1 cellular context compared by ENCODE assay signal in genomic region chr12:122182887-122183587, GRCh38.
TF ChIP-seq lines count a peak whose summit lies in the region.

Gene LRRC43, plus strand, starts transcription at chr12:122183123. Its CDS starts 22 bp downstream, at chr12:122183145.

TF ChIP-seq in HepG2, 621 proteins besides CTCF, POLR2A, EP300 and RAD21 (continued from another document and continues in another):
- TF ChIP-seq, protein P1, sequence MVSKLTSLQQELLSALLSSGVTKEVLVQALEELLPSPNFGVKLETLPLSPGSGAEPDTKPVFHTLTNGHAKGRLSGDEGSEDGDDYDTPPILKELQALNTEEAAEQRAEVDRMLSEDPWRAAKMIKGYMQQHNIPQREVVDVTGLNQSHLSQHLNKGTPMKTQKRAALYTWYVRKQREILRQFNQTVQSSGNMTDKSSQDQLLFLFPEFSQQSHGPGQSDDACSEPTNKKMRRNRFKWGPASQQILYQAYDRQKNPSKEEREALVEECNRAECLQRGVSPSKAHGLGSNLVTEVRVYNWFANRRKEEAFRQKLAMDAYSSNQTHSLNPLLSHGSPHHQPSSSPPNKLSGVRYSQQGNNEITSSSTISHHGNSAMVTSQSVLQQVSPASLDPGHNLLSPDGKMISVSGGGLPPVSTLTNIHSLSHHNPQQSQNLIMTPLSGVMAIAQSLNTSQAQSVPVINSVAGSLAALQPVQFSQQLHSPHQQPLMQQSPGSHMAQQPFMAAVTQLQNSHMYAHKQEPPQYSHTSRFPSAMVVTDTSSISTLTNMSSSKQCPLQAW (CRISPR knock-in tag; IDR thresholded peaks at IDR 0.05), result no peak
- TF ChIP-seq, protein P2, sequence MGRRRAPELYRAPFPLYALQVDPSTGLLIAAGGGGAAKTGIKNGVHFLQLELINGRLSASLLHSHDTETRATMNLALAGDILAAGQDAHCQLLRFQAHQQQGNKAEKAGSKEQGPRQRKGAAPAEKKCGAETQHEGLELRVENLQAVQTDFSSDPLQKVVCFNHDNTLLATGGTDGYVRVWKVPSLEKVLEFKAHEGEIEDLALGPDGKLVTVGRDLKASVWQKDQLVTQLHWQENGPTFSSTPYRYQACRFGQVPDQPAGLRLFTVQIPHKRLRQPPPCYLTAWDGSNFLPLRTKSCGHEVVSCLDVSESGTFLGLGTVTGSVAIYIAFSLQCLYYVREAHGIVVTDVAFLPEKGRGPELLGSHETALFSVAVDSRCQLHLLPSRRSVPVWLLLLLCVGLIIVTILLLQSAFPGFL (CRISPR knock-in tag; IDR thresholded peaks at IDR 0.05), result no peak
- TF ChIP-seq ZFX (CRISPR knock-in tag; IDR thresholded peaks at IDR 0.05; ENCODE audit: low read depth), result 0 out of 2 replicates have a peak, but pooled peaks have one; percentile 14
- TF ChIP-seq ZBTB26 (CRISPR knock-in tag; IDR thresholded peaks at IDR 0.05; ENCODE audit: borderline replicate concordance), result no peak
- TF ChIP-seq ARID4A (CRISPR knock-in tag; IDR thresholded peaks at IDR 0.05; ENCODE audit: borderline replicate concordance), result peak; percentile 57; the same call in 1 of the 2 replicates
- no peak for TF ChIP-seq ZNF644 (CRISPR knock-in tag; IDR thresholded peaks at IDR 0.05; ENCODE audit: low read depth)
- TF ChIP-seq CCDC6 (CRISPR knock-in tag; IDR thresholded peaks at IDR 0.05), result 0 out of 2 replicates have a peak, but pooled peaks have one; percentile 24
- TF ChIP-seq RFX3 (CRISPR knock-in tag; IDR thresholded peaks at IDR 0.05), result peak; percentile 54
- TF ChIP-seq SAP130 (CRISPR knock-in tag; IDR thresholded peaks at IDR 0.05; ENCODE audit: low read depth), result peak; percentile 40; the same call in 1 of the 2 replicates
- no peak for TF ChIP-seq HNRNPL (IDR thresholded peaks at IDR 0.05; ENCODE audit: low read depth, low read length)
- TF ChIP-seq ZNF331 (CRISPR knock-in tag; IDR thresholded peaks at IDR 0.05), result no peak
- TF ChIP-seq, protein P3, sequence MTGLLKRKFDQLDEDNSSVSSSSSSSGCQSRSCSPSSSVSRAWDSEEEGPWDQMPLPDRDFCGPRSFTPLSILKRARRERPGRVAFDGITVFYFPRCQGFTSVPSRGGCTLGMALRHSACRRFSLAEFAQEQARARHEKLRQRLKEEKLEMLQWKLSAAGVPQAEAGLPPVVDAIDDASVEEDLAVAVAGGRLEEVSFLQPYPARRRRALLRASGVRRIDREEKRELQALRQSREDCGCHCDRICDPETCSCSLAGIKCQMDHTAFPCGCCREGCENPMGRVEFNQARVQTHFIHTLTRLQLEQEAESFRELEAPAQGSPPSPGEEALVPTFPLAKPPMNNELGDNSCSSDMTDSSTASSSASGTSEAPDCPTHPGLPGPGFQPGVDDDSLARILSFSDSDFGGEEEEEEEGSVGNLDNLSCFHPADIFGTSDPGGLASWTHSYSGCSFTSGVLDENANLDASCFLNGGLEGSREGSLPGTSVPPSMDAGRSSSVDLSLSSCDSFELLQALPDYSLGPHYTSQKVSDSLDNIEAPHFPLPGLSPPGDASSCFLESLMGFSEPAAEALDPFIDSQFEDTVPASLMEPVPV (CRISPR knock-in tag; IDR thresholded peaks at IDR 0.05), result no peak
- TF ChIP-seq, protein P4, sequence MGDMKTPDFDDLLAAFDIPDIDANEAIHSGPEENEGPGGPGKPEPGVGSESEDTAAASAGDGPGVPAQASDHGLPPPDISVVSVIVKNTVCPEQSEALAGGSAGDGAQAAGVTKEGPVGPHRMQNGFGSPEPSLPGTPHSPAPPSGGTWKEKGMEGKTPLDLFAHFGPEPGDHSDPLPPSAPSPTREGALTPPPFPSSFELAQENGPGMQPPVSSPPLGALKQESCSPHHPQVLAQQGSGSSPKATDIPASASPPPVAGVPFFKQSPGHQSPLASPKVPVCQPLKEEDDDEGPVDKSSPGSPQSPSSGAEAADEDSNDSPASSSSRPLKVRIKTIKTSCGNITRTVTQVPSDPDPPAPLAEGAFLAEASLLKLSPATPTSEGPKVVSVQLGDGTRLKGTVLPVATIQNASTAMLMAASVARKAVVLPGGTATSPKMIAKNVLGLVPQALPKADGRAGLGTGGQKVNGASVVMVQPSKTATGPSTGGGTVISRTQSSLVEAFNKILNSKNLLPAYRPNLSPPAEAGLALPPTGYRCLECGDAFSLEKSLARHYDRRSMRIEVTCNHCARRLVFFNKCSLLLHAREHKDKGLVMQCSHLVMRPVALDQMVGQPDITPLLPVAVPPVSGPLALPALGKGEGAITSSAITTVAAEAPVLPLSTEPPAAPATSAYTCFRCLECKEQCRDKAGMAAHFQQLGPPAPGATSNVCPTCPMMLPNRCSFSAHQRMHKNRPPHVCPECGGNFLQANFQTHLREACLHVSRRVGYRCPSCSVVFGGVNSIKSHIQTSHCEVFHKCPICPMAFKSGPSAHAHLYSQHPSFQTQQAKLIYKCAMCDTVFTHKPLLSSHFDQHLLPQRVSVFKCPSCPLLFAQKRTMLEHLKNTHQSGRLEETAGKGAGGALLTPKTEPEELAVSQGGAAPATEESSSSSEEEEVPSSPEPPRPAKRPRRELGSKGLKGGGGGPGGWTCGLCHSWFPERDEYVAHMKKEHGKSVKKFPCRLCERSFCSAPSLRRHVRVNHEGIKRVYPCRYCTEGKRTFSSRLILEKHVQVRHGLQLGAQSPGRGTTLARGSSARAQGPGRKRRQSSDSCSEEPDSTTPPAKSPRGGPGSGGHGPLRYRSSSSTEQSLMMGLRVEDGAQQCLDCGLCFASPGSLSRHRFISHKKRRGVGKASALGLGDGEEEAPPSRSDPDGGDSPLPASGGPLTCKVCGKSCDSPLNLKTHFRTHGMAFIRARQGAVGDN (CRISPR knock-in tag; IDR thresholded peaks at IDR 0.05), result peak; percentile 51
- no peak for TF ChIP-seq IKZF4 (CRISPR knock-in tag; IDR thresholded peaks at IDR 0.05; ENCODE audit: borderline replicate concordance, low read depth, not compliant biosample characterization)
- no peak for TF ChIP-seq ZNF460 (CRISPR knock-in tag; IDR thresholded peaks at IDR 0.05; ENCODE audit: borderline replicate concordance)
- no peak for TF ChIP-seq ETV5 (CRISPR knock-in tag; IDR thresholded peaks at IDR 0.05; ENCODE audit: borderline replicate concordance)
- TF ChIP-seq UBTF (CRISPR knock-in tag; IDR thresholded peaks at IDR 0.05), result 0 out of 2 replicates have a peak, but pooled peaks have one; percentile 26
- TF ChIP-seq ZNF572 (CRISPR knock-in tag; IDR thresholded peaks at IDR 0.05), result no peak
- TF ChIP-seq BHLHE40 (IDR thresholded peaks at IDR 0.05; ENCODE audit: low read length), result no peak
- TF ChIP-seq HCFC1 (IDR thresholded peaks at IDR 0.05; ENCODE audit: low read depth, low read length), result no peak
- no peak for TF ChIP-seq ZNF557 (CRISPR knock-in tag; IDR thresholded peaks at IDR 0.05)
- peak; percentile 35 for TF ChIP-seq HNRNPLL (IDR thresholded peaks at IDR 0.05; ENCODE audit: low read depth, low read length, poor library complexity, severe bottlenecking)
- no peak for TF ChIP-seq REL (CRISPR knock-in tag; conservative IDR thresholded peaks at IDR 0.05)
- TF ChIP-seq CENPBD1 (CRISPR knock-in tag; IDR thresholded peaks at IDR 0.05; ENCODE audit: borderline replicate concordance, low read depth), result no peak
- 0 out of 2 replicates have a peak, but pooled peaks have one; percentile 20 for TF ChIP-seq ZBED4 (CRISPR knock-in tag; IDR thresholded peaks at IDR 0.05; ENCODE audit: borderline replicate concordance)
- no peak for TF ChIP-seq ZNF703 (CRISPR knock-in tag; IDR thresholded peaks at IDR 0.05; ENCODE audit: borderline replicate concordance)
- no peak for TF ChIP-seq BCL6 (CRISPR knock-in tag; IDR thresholded peaks at IDR 0.05)
- no peak for TF ChIP-seq ZNF234 (CRISPR knock-in tag; conservative IDR thresholded peaks at IDR 0.05)
- peak; percentile 44; the same call in 1 of the 2 replicates for TF ChIP-seq GABPB1 (CRISPR knock-in tag; IDR thresholded peaks at IDR 0.05)
- no peak for TF ChIP-seq KLF16 (CRISPR knock-in tag; IDR thresholded peaks at IDR 0.05)
- no peak for TF ChIP-seq POLR2AphosphoS2 (IDR thresholded peaks at IDR 0.05; ENCODE audit: low read depth, low read length)
- TF ChIP-seq, protein P5, sequence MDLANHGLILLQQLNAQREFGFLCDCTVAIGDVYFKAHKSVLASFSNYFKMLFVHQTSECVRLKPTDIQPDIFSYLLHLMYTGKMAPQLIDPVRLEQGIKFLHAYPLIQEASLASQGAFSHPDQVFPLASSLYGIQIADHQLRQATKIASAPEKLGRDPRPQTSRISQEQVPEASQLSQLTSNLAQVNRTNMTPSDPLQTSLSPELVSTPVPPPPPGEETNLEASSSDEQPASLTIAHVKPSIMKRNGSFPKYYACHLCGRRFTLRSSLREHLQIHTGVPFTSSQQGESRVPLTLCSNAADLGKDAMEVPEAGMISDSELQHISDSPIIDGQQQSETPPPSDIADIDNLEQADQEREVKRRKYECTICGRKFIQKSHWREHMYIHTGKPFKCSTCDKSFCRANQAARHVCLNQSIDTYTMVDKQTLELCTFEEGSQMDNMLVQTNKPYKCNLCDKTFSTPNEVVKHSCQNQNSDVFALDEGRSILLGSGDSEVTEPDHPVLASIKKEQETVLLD (CRISPR knock-in tag; IDR thresholded peaks at IDR 0.05; ENCODE audit: low read depth), result no peak
- no peak for TF ChIP-seq TBL1XR1 (IDR thresholded peaks at IDR 0.05; ENCODE audit: borderline replicate concordance, low read length, partially characterized antibody)
- TF ChIP-seq JUNB (CRISPR knock-in tag; IDR thresholded peaks at IDR 0.05; ENCODE audit: borderline replicate concordance), result no peak
